Comparison of ENCODE assay signal across 13 cellular contexts in genomic region chr21:34204481-34205439, GRCh38.
A peak's percentile ranks its signal among the peaks of the same experiment; 100 is the strongest.
DNase-seq lines count a peak whose midpoint lies in the region; ATAC-seq and TF ChIP-seq lines count a peak whose summit lies in the region.
"Had no signal": no experiment of that assay in that cellular context is flagged by ENCODE, and none has a peak within 500 bp of the region (broad histone marks: within the 10 kb centered on the region; RNA-seq: fewer than 3 reads in every experiment).

No MANE protein-coding gene starts in this region.

- WGBS in sigmoid colon, 2 donors = 87% methylated on average over 13 of the region's 13 CpGs

- H3K36me3 ChIP-seq in sigmoid colon = no peaks in the 10 kb centered on the region
- H3K36me3 ChIP-seq: prostate gland had no signal

- TF ChIP-seq EP300 in sigmoid colon (IDR thresholded peaks at IDR 0.05) = no peak

- no peak overlapping the region for H3K4me3 ChIP-seq in sigmoid colon
- H3K4me3 ChIP-seq: prostate gland had no signal

- H3K4me1 ChIP-seq in sigmoid colon = peaks cover 0 to 65% (median 60%) of the 10 kb centered on the region in 4 donors
- H3K4me1 ChIP-seq: prostate gland had no signal

- no peaks in the 10 kb centered on the region for H3K27me3 ChIP-seq in sigmoid colon

- no peaks in the 10 kb centered on the region for H3K9me3 ChIP-seq in sigmoid colon
- H3K9me3 ChIP-seq: prostate gland had no signal

- ATAC-seq in GM18519 (IDR thresholded peaks at IDR 0.05; ENCODE audit: low FRiP score, unreplicated experiment) = no peak
- ATAC-seq in HG03457 (IDR thresholded peaks at IDR 0.05; ENCODE audit: unreplicated experiment) = no peak
- ATAC-seq: esophagus mucosa had no signal

- H3K27ac ChIP-seq in cingulate gyrus (ENCODE audit: low read depth, low read length) (peak overlapping the region; percentile 55), sigmoid colon (peak overlapping the region in 3 of 4 donors; percentile 81 to 87 (median 87))
- H3K27ac ChIP-seq: 22Rv1, prostate gland had no signal

- no peak for TF ChIP-seq POLR2A in sigmoid colon (IDR thresholded peaks at IDR 0.05)

- intact Hi-C loops in sigmoid colon (cut with DNase I) = no loop called here

- no peak for TF ChIP-seq CTCF in sigmoid colon (IDR thresholded peaks at IDR 0.05)

- peak; percentile 10 for DNase-seq in NCI-H1105 (lab: John Stamatoyannopoulos, UW)
- DNase-seq in NCI-H1105 treated with DMSO at 0.1 percent for 48 hours (lab: John Stamatoyannopoulos, UW) = no peak
- DNase-seq in NCI-H345 treated with DMSO at 0.1 percent for 48 hours (lab: John Stamatoyannopoulos, UW; ENCODE audit: unreplicated experiment) = peak; percentile 56
- DNase-seq in sigmoid colon = no peak
- DNase-seq in NOMO-1 treated with DMSO at 0.1 percent for 48 hours (lab: John Stamatoyannopoulos, UW; ENCODE audit: unreplicated experiment) = no peak
- DNase-seq: activated CD4-positive, alpha-beta T cell treated with anti-CD3 and anti-CD28 coated beads for 48 hours; SIG-M5 had no signal

Comparison
In these comparisons a context has a peak if more than half of its experiments do, and no peak if none do; other contexts are left out.
1. DNase-seq: peak in NCI-H1105 (single experiment) and NCI-H345 treated with DMSO at 0.1 percent for 48 hours (single experiment); none in NCI-H1105 treated with DMSO at 0.1 percent for 48 hours (single experiment), sigmoid colon (single experiment) and NOMO-1 treated with DMSO at 0.1 percent for 48 hours (single experiment).